16 cellular contexts compared by ENCODE assay signal in the genomic region with DNA sequence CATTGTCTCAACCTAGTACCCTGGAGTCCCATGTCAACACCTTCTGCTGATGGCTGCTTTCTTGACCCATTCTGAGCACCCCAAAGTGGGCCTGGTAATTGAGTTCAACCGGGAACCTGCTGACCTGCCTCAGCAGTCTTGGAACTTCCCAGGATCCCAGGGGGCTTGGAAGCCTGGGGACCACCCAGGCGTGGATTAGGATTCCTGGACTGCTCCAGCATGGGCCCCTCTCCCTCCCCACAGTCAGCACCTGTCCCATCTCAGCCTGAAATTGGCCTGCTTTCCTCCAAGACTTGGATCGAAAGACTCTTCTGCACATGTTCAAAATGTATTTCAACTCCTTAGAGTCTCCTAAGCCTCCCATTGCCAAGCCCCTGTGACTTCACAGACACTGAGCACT.
"Had no signal": no experiment of that assay in that cellular context is flagged by ENCODE, and none has a peak within 500 bp of the region (broad histone marks: within the 10 kb centered on the region; RNA-seq: fewer than 3 reads in every experiment).

No MANE protein-coding gene starts in this region.

- H3K4me1 Mint-ChIP-seq: natural killer cell had no signal

- H3K9me3 Mint-ChIP-seq: effector memory CD8-positive, alpha-beta T cell; natural killer cell; neural crest cell had no signal

- H3K27me3 ChIP-seq: esophagus muscularis mucosa, gastrocnemius medialis, heart right ventricle, stomach had no signal

- H3K27ac ChIP-seq: epithelial cell of prostate, esophagus muscularis mucosa, stomach had no signal

- H3K36me3 Mint-ChIP-seq: natural killer cell had no signal

- H3K27ac Mint-ChIP-seq: effector memory CD8-positive, alpha-beta T cell; natural killer cell had no signal

- H3K9me3 ChIP-seq: esophagus muscularis mucosa, gastrocnemius medialis, heart right ventricle, mucosa of descending colon, stomach had no signal

- H3K4me3 Mint-ChIP-seq: effector memory CD8-positive, alpha-beta T cell; natural killer cell; neural crest cell had no signal

- DNase-seq: effector memory CD8-positive, alpha-beta T cell; kidney glomerular epithelial cell; mammary epithelial cell; natural killer cell; small intestine; stimulated activated CD4-positive, alpha-beta T cell treated with anti-CD3 and anti-CD28 coated beads, Interleukin-12 subunit alpha, Interleukin-12 subunit beta, amount 100 ng/mL, for 4 hours; stimulated activated naive CD4-positive, alpha-beta T cell; stomach; trophoblast cell had no signal

- ATAC-seq: effector memory CD8-positive, alpha-beta T cell; mucosa of descending colon; natural killer cell had no signal

- H3K36me3 ChIP-seq: esophagus muscularis mucosa, gastrocnemius medialis, heart right ventricle, stomach had no signal

- H3K4me3 ChIP-seq: coronary artery, esophagus muscularis mucosa, gastrocnemius medialis, heart right ventricle, mucosa of descending colon, stomach had no signal
